Comparison of ENCODE assay signal across 22 cellular contexts in genomic region chr11:2576536-2576935, GRCh38.
DNase-seq lines count a peak whose midpoint lies in the region; ATAC-seq and TF ChIP-seq lines count a peak whose summit lies in the region.
"Had no signal": no experiment of that assay in that cellular context is flagged by ENCODE, and none has a peak within 500 bp of the region (broad histone marks: within the 10 kb centered on the region; RNA-seq: fewer than 3 reads in every experiment).

No MANE protein-coding gene starts in this region.

- TF ChIP-seq CTCF in Peyer's patch (IDR thresholded peaks at IDR 0.05): no peak
- no peak for TF ChIP-seq CTCF in osteoblast (IDR thresholded peaks at IDR 0.05; ENCODE audit: extremely low read depth, low read depth, low read length)

- H3K9me3 Mint-ChIP-seq in activated T-cell treated with anti-CD3 and anti-CD28 coated beads, Interleukin-2, amount 50 U/mL, for 72 hours: no peaks in the 10 kb centered on the region
- H3K9me3 Mint-ChIP-seq: CD8-positive, alpha-beta T cell; memory B cell had no signal

- H3K4me1 ChIP-seq in BLaER1 (peaks cover 65% of the 10 kb centered on the region), Peyer's patch (peaks cover 0 to 13% (median 0%) of the 10 kb centered on the region in 4 donors), osteoblast (ENCODE audit: insufficient read depth, low read length) (no peaks in the 10 kb centered on the region)
- H3K4me1 ChIP-seq: pancreas had no signal

- H3K4me3 ChIP-seq in BLaER1 (no peak overlapping the region), Peyer's patch (no peak overlapping the region), osteoblast (ENCODE audit: insufficient read depth, low read length) (no peak overlapping the region)
- H3K4me3 ChIP-seq: pancreas had no signal

- H3K4me2 ChIP-seq in BLaER1 (peak overlapping the region; percentile 36; the same call in 1 of the 2 replicates), osteoblast (ENCODE audit: insufficient read depth, low read length) (no peak overlapping the region)

- ATAC-seq in left ventricle myocardium superior: no peak
- no peak for ATAC-seq in activated T-cell treated with anti-CD3 and anti-CD28 coated beads, Interleukin-2, amount 50 U/mL, for 72 hours (replicated peaks in 1 of 2)
- no peak for ATAC-seq in HG03025 (IDR thresholded peaks at IDR 0.05; ENCODE audit: low FRiP score, unreplicated experiment)
- ATAC-seq: CD8-positive, alpha-beta T cell; pancreas had no signal

- peak overlapping the region; percentile 30; the same call in 1 of the 2 replicates for H3K27ac ChIP-seq in BLaER1
- H3K27ac ChIP-seq in Peyer's patch: no peak overlapping the region
- no peak overlapping the region for H3K27ac ChIP-seq in osteoblast (ENCODE audit: low read depth, low read length)
- H3K27ac ChIP-seq: pancreas, VCaP had no signal

- H3K79me2 ChIP-seq in osteoblast (ENCODE audit: insufficient read depth, low read length): no peaks in the 10 kb centered on the region

- no peaks in the 10 kb centered on the region for H3K27me3 ChIP-seq in BLaER1
- H3K27me3 ChIP-seq in Peyer's patch: no peaks in the 10 kb centered on the region
- H3K27me3 ChIP-seq in osteoblast (ENCODE audit: insufficient read depth, low read length): no peaks in the 10 kb centered on the region
- H3K27me3 ChIP-seq: pancreas had no signal

- no peaks in the 10 kb centered on the region for H3K36me3 ChIP-seq in BLaER1
- H3K36me3 ChIP-seq in Peyer's patch: no peaks in the 10 kb centered on the region
- H3K36me3 ChIP-seq in osteoblast (ENCODE audit: insufficient read depth, low read length): no peaks in the 10 kb centered on the region
- H3K36me3 ChIP-seq: pancreas had no signal

- no peaks in the 10 kb centered on the region for H3K4me1 Mint-ChIP-seq in activated T-cell treated with anti-CD3 and anti-CD28 coated beads, Interleukin-2, amount 50 U/mL, for 72 hours (ENCODE audit: low read depth)
- H3K4me1 Mint-ChIP-seq: memory B cell had no signal

- DNase-seq in Peyer's patch (peak in 2 of 3 donors; percentile 6 to 27), left ventricle myocardium superior (peak; percentile 22), osteoblast (ENCODE audit: insufficient read length, low spot score, missing footprints) (peak; percentile 50), cerebellar cortex (ENCODE audit: low spot score) (no peak), OCI-M1 (lab: John Stamatoyannopoulos, UW) (no peak)
- no peak for DNase-seq in activated T-cell treated with anti-CD3 and anti-CD28 coated beads, Interleukin-2, amount 50 U/mL, for 72 hours
- DNase-seq: CD8-positive, alpha-beta T cell; central memory CD4-positive, alpha-beta T cell; DMS153; hippocampal formation; KBM-7; MM.1S; NCI-H1436; NCI-H510A; NK-92 treated with Interleukin-12 subunit alpha and Interleukin-12 subunit beta, amount 100 ng/mL, for 24 hours; stimulated activated CD4-positive, alpha-beta T cell treated with anti-CD3 and anti-CD28 coated beads, Interleukin-2, amount 100 ng/mL, for 48 hours; stimulated activated naive CD4-positive, alpha-beta T cell treated with Interleukin-2 at 50 U/mL for 16 hours had no signal

- no peak overlapping the region for H3K4me3 Mint-ChIP-seq in activated T-cell treated with anti-CD3 and anti-CD28 coated beads, Interleukin-2, amount 50 U/mL, for 72 hours
- H3K4me3 Mint-ChIP-seq: CD8-positive, alpha-beta T cell; memory B cell had no signal

- H3K27me3 Mint-ChIP-seq in activated T-cell treated with anti-CD3 and anti-CD28 coated beads, Interleukin-2, amount 50 U/mL, for 72 hours (ENCODE audit: low read depth): no peaks in the 10 kb centered on the region
- H3K27me3 Mint-ChIP-seq: memory B cell had no signal

- TF ChIP-seq POLR2A in Peyer's patch (IDR thresholded peaks at IDR 0.05): no peak

- no peaks in the 10 kb centered on the region for H3K9me3 ChIP-seq in BLaER1
- no peaks in the 10 kb centered on the region for H3K9me3 ChIP-seq in Peyer's patch
- no peaks in the 10 kb centered on the region for H3K9me3 ChIP-seq in osteoblast (ENCODE audit: low read depth, low read length)
- H3K9me3 ChIP-seq: pancreas had no signal

- no peak overlapping the region for H3K27ac Mint-ChIP-seq in activated T-cell treated with anti-CD3 and anti-CD28 coated beads, Interleukin-2, amount 50 U/mL, for 72 hours
- H3K27ac Mint-ChIP-seq: CD8-positive, alpha-beta T cell; memory B cell had no signal

- no peak overlapping the region for H2AFZ ChIP-seq in osteoblast (ENCODE audit: low read length)

- H3K36me3 Mint-ChIP-seq in activated T-cell treated with anti-CD3 and anti-CD28 coated beads, Interleukin-2, amount 50 U/mL, for 72 hours (ENCODE audit: insufficient read depth in 2 of 2): no peaks in the 10 kb centered on the region

- intact Hi-C loops in left ventricle myocardium superior (cut with micrococcal nuclease): no loop called here

- no peak overlapping the region for H3K9ac ChIP-seq in BLaER1

- no peaks in the 10 kb centered on the region for H4K20me1 ChIP-seq in BLaER1
- no peaks in the 10 kb centered on the region for H4K20me1 ChIP-seq in osteoblast (ENCODE audit: insufficient read depth, low read length)

Comparison
In these comparisons a context has a peak if more than half of its experiments do, and no peak if none do; other contexts are left out.
1. DNase-seq: peak in Peyer's patch (2 of 3), left ventricle myocardium superior (single experiment) and osteoblast (single experiment); none in activated T-cell treated with anti-CD3 and anti-CD28 coated beads, Interleukin-2, amount 50 U/mL, for 72 hours (0 of 2), cerebellar cortex (single experiment) and OCI-M1 (single experiment).